In the genomic region with DNA sequence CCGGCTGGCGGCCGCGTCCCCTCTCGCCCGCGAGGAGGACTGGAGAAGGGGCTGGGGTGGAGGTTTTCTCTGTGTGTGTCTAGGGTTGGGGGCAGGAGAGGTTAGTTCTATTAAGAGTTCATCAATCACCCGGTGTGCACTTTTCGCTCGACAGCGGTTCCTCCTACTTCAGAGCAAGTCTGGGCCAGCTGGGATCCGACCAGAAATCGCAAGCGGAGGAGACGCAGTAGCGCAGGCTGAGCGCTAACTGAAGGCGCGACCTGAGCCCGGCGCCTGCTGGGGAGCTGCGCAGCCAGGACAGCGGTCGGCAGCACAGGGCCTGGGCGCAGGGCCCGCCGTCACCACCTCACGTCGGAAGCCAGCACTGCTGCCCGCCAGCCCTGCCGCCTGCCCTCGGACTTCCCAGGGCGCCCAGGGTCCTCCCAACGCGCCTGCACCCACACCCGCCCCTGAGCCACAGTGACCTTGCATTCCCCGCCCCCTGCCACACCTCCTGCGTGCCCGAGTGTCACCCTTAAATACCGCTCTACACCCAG, we compare ENCODE assay signal across 11 cellular contexts. TPM values are rescaled to one million over a fixed set of nuclear protein-coding genes. Genes with fewer than 3 reads are reported as not detected.
DNase-seq lines count a peak whose midpoint lies in the region; ATAC-seq lines count a peak whose summit lies in the region.
"Had no signal": no experiment of that assay in that cellular context is flagged by ENCODE, and none has a peak within 500 bp of the region (broad histone marks: within the 10 kb centered on the region; RNA-seq: fewer than 3 reads in every experiment).

No MANE protein-coding gene starts in this region.

- no peak for DNase-seq in activated naive CD4-positive, alpha-beta T cell treated with anti-CD3 and anti-CD28 coated beads for 36 hours
- DNase-seq in activated naive CD4-positive, alpha-beta T cell treated with Interleukin-2 at 50 U/mL for 16 hours, result no peak
- DNase-seq in RKO (ENCODE audit: low spot score), result peak; percentile 43
- DNase-seq: DMS53 had no signal

- H3K27me3 ChIP-seq in iPS-18a (ENCODE audit: control insufficient read depth, insufficient read depth, low read length) (peaks cover 100% of the 10 kb centered on the region), thymus (ENCODE audit: control insufficient read depth, insufficient read depth) (peaks cover 73% of the 10 kb centered on the region)

- H3K4me3 Mint-ChIP-seq in activated naive CD4-positive, alpha-beta T cell treated with anti-CD3 and anti-CD28 coated beads for 36 hours, result peak overlapping the region; percentile 39

- H3K4me1 Mint-ChIP-seq in activated naive CD4-positive, alpha-beta T cell treated with anti-CD3 and anti-CD28 coated beads for 36 hours (ENCODE audit: low read depth), result peaks cover 13% of the 10 kb centered on the region

- no peak overlapping the region for H3K9ac ChIP-seq in iPS-18a (ENCODE audit: low read length)

- no peak overlapping the region for H3K27ac ChIP-seq in iPS-18a (ENCODE audit: low read length)
- no peak overlapping the region for H3K27ac ChIP-seq in thymus (ENCODE audit: low read depth)

- intact Hi-C loops in activated naive CD4-positive, alpha-beta T cell treated with anti-CD3 and anti-CD28 coated beads for 36 hours (cut with micrococcal nuclease), result no loop called here

- 2% methylated on average over 40 of the region's 40 CpGs for WGBS in thymus

- CTCF ChIA-PET in activated naive CD4-positive, alpha-beta T cell treated with anti-CD3 and anti-CD28 coated beads for 36 hours (lab: Charles Lee), result interaction anchor here (0.9 kb wide), 1 partner anchor 476 kb away, joined by 3 read pairs; no protein-coding TSS in a partner anchor

- H3K9me3 ChIP-seq in iPS-18a (ENCODE audit: control insufficient read depth, low read depth, low read length), result no peaks in the 10 kb centered on the region
- H3K9me3 ChIP-seq in thymus (ENCODE audit: control insufficient read depth), result peaks cover 2% of the 10 kb centered on the region

- H3K9me3 Mint-ChIP-seq in activated naive CD4-positive, alpha-beta T cell treated with anti-CD3 and anti-CD28 coated beads for 36 hours, result no peaks in the 10 kb centered on the region

- no peaks in the 10 kb centered on the region for H3K36me3 ChIP-seq in iPS-18a (ENCODE audit: control insufficient read depth, low read depth, low read length)
- H3K36me3 ChIP-seq in thymus (ENCODE audit: control insufficient read depth, insufficient read depth), result no peaks in the 10 kb centered on the region

- H3K4me1 ChIP-seq in iPS-18a (ENCODE audit: control insufficient read depth, low read depth, low read length) (peaks cover 24% of the 10 kb centered on the region), thymus (ENCODE audit: control insufficient read depth, insufficient read depth, low read length) (no peaks in the 10 kb centered on the region)

- H3K27ac Mint-ChIP-seq in activated naive CD4-positive, alpha-beta T cell treated with anti-CD3 and anti-CD28 coated beads for 36 hours, result no peak overlapping the region

- ATAC-seq in GM21515 (IDR thresholded peaks at IDR 0.05; ENCODE audit: unreplicated experiment) (no peak), GM18907 (IDR thresholded peaks at IDR 0.05; ENCODE audit: unreplicated experiment) (no peak), GM19328 (IDR thresholded peaks at IDR 0.05; ENCODE audit: unreplicated experiment) (no peak)

- H3K27me3 Mint-ChIP-seq in activated naive CD4-positive, alpha-beta T cell treated with anti-CD3 and anti-CD28 coated beads for 36 hours (ENCODE audit: low read depth), result peaks cover 76% of the 10 kb centered on the region

- peak overlapping the region; percentile 45 for H3K4me3 ChIP-seq in iPS-18a (ENCODE audit: low read length)
- peak overlapping the region; percentile 24 for H3K4me3 ChIP-seq in thymus (ENCODE audit: low read length)

- no peaks in the 10 kb centered on the region for H3K36me3 Mint-ChIP-seq in activated naive CD4-positive, alpha-beta T cell treated with anti-CD3 and anti-CD28 coated beads for 36 hours (ENCODE audit: low read depth)

RNA-seq across cellular contexts. Expression of a gene that starts 10.1 kb away (rescaled TPM):
- not detected for total RNA-seq in activated naive CD4-positive, alpha-beta T cell treated with anti-CD3 and anti-CD28 coated beads for 36 hours
- polyA plus RNA-seq in thymus, result 0.52 TPM
- total RNA-seq: NCI-H460, temporal lobe had no signal

RNA-seq across cellular contexts. Expression of a gene that starts 21.2 kb away (rescaled TPM):
- total RNA-seq in activated naive CD4-positive, alpha-beta T cell treated with anti-CD3 and anti-CD28 coated beads for 36 hours, result not detected
- polyA plus RNA-seq in thymus, result 0.82 TPM
- total RNA-seq: NCI-H460, temporal lobe had no signal

RNA-seq across cellular contexts. Expression of a gene that starts 27.0 kb away (rescaled TPM):
- not detected for total RNA-seq in activated naive CD4-positive, alpha-beta T cell treated with anti-CD3 and anti-CD28 coated beads for 36 hours
- polyA plus RNA-seq in thymus, result 1.0 TPM
- total RNA-seq: NCI-H460, temporal lobe had no signal

RNA-seq across cellular contexts. Expression of a gene that starts 48.8 kb away (rescaled TPM):
- total RNA-seq in activated naive CD4-positive, alpha-beta T cell treated with anti-CD3 and anti-CD28 coated beads for 36 hours, result not detected
- polyA plus RNA-seq in thymus, result 3.4 TPM

RNA-seq across cellular contexts. Expression of a gene that starts 55.8 kb away (rescaled TPM):
- not detected for total RNA-seq in activated naive CD4-positive, alpha-beta T cell treated with anti-CD3 and anti-CD28 coated beads for 36 hours
- 1.8 TPM for polyA plus RNA-seq in thymus
- total RNA-seq: NCI-H460, temporal lobe had no signal
